Comparison of ENCODE assay signal across 1 cellular context in genomic region chr9:137028281-137029057, GRCh38.
TF ChIP-seq lines count a peak whose summit lies in the region.

No MANE protein-coding gene starts in this region.

TF ChIP-seq in K562, 482 proteins besides CTCF, POLR2A, EP300 and RAD21 (continued from another document):
- TF ChIP-seq PHF8 (IDR thresholded peaks at IDR 0.05; ENCODE audit: borderline replicate concordance, low read length) (peak; percentile 61; the same call in 1 of the 2 replicates), ZC3H11A (IDR thresholded peaks at IDR 0.05; ENCODE audit: low read depth, low read length) (no peak), SAFB (IDR thresholded peaks at IDR 0.05; ENCODE audit: borderline replicate concordance, low read depth, low read length) (no peak), NR2C2 (CRISPR knock-in tag; IDR thresholded peaks at IDR 0.05) (no peak), NR2C2 (tag; IDR thresholded peaks at IDR 0.05) (0 out of 2 replicates have a peak, but pooled peaks have one; percentile 2), FIP1L1 (IDR thresholded peaks at IDR 0.05; ENCODE audit: low read depth, low read length, poor library complexity, severe bottlenecking) (peak; percentile 48), NFYB (IDR thresholded peaks at IDR 0.05; ENCODE audit: extremely low read depth, insufficient read length) (no peak), TARDBP (IDR thresholded peaks at IDR 0.05) (no peak), NCOA4 (IDR thresholded peaks at IDR 0.05; ENCODE audit: partially characterized antibody) (no peak), ZFP36 (IDR thresholded peaks at IDR 0.05; ENCODE audit: low read depth, low read length, partially characterized antibody) (peak; percentile 12), ZNF12 (CRISPR knock-in tag; IDR thresholded peaks at IDR 0.05) (no peak), ZKSCAN3 (CRISPR knock-in tag; IDR thresholded peaks at IDR 0.05) (no peak), ZNF431 (CRISPR knock-in tag; IDR thresholded peaks at IDR 0.05) (peak; percentile 62; the same call in 1 of the 2 replicates), GABPB2 (CRISPR knock-in tag; conservative IDR thresholded peaks at IDR 0.05) (no peak)
- TF ChIP-seq, protein P1, sequence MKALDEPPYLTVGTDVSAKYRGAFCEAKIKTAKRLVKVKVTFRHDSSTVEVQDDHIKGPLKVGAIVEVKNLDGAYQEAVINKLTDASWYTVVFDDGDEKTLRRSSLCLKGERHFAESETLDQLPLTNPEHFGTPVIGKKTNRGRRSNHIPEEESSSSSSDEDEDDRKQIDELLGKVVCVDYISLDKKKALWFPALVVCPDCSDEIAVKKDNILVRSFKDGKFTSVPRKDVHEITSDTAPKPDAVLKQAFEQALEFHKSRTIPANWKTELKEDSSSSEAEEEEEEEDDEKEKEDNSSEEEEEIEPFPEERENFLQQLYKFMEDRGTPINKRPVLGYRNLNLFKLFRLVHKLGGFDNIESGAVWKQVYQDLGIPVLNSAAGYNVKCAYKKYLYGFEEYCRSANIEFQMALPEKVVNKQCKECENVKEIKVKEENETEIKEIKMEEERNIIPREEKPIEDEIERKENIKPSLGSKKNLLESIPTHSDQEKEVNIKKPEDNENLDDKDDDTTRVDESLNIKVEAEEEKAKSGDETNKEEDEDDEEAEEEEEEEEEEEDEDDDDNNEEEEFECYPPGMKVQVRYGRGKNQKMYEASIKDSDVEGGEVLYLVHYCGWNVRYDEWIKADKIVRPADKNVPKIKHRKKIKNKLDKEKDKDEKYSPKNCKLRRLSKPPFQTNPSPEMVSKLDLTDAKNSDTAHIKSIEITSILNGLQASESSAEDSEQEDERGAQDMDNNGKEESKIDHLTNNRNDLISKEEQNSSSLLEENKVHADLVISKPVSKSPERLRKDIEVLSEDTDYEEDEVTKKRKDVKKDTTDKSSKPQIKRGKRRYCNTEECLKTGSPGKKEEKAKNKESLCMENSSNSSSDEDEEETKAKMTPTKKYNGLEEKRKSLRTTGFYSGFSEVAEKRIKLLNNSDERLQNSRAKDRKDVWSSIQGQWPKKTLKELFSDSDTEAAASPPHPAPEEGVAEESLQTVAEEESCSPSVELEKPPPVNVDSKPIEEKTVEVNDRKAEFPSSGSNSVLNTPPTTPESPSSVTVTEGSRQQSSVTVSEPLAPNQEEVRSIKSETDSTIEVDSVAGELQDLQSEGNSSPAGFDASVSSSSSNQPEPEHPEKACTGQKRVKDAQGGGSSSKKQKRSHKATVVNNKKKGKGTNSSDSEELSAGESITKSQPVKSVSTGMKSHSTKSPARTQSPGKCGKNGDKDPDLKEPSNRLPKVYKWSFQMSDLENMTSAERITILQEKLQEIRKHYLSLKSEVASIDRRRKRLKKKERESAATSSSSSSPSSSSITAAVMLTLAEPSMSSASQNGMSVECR (CRISPR knock-in tag; IDR thresholded peaks at IDR 0.05), result peak; percentile 48; the same call in 1 of the 2 replicates
- TF ChIP-seq, protein P2, sequence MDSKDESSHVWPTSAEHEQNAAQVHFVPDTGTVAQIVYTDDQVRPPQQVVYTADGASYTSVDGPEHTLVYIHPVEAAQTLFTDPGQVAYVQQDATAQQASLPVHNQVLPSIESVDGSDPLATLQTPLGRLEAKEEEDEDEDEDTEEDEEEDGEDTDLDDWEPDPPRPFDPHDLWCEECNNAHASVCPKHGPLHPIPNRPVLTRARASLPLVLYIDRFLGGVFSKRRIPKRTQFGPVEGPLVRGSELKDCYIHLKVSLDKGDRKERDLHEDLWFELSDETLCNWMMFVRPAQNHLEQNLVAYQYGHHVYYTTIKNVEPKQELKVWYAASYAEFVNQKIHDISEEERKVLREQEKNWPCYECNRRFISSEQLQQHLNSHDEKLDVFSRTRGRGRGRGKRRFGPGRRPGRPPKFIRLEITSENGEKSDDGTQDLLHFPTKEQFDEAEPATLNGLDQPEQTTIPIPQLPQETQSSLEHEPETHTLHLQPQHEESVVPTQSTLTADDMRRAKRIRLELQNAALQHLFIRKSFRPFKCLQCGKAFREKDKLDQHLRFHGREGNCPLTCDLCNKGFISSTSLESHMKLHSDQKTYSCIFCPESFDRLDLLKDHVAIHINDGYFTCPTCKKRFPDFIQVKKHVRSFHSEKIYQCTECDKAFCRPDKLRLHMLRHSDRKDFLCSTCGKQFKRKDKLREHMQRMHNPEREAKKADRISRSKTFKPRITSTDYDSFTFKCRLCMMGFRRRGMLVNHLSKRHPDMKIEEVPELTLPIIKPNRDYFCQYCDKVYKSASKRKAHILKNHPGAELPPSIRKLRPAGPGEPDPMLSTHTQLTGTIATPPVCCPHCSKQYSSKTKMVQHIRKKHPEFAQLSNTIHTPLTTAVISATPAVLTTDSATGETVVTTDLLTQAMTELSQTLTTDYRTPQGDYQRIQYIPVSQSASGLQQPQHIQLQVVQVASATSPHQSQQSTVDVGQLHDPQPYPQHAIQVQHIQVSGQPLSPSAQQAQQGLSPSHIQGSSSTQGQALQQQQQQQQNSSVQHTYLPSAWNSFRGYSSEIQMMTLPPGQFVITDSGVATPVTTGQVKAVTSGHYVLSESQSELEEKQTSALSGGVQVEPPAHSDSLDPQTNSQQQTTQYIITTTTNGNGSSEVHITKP (IDR thresholded peaks at IDR 0.05; ENCODE audit: partially characterized antibody), result peak; percentile 8
- TF ChIP-seq, protein P3, sequence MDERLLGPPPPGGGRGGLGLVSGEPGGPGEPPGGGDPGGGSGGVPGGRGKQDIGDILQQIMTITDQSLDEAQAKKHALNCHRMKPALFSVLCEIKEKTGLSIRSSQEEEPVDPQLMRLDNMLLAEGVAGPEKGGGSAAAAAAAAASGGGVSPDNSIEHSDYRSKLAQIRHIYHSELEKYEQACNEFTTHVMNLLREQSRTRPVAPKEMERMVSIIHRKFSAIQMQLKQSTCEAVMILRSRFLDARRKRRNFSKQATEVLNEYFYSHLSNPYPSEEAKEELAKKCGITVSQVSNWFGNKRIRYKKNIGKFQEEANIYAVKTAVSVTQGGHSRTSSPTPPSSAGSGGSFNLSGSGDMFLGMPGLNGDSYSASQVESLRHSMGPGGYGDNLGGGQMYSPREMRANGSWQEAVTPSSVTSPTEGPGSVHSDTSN (CRISPR knock-in tag; IDR thresholded peaks at IDR 0.05; ENCODE audit: low read depth), result no peak
- TF ChIP-seq, protein P3 (tag; conservative IDR thresholded peaks at IDR 0.05; ENCODE audit: low read depth), result no peak
- TF ChIP-seq, protein P4, sequence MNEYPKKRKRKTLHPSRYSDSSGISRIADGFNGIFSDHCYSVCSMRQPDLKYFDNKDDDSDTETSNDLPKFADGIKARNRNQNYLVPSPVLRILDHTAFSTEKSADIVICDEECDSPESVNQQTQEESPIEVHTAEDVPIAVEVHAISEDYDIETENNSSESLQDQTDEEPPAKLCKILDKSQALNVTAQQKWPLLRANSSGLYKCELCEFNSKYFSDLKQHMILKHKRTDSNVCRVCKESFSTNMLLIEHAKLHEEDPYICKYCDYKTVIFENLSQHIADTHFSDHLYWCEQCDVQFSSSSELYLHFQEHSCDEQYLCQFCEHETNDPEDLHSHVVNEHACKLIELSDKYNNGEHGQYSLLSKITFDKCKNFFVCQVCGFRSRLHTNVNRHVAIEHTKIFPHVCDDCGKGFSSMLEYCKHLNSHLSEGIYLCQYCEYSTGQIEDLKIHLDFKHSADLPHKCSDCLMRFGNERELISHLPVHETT (CRISPR knock-in tag; conservative IDR thresholded peaks at IDR 0.05 in 1 of 2, IDR thresholded peaks at IDR 0.05 in 1 of 2), result peak; percentile 54 to 88; a peak in 2 of 4 replicates
